ENCODE assay signal across 8 cellular contexts in genomic region chr22:19120829-19121630, GRCh38. TPM values are rescaled to one million over a fixed set of nuclear protein-coding genes. Genes with fewer than 3 reads are reported as not detected.
A peak's percentile ranks its signal among the peaks of the same experiment; 100 is the strongest.
DNase-seq lines count a peak whose midpoint lies in the region; ATAC-seq and TF ChIP-seq lines count a peak whose summit lies in the region.

No MANE protein-coding gene starts in this region.

- H3K36me3 ChIP-seq in Peyer's patch = no peaks in the 10 kb centered on the region

- no peak for TF ChIP-seq CTCF in Peyer's patch (IDR thresholded peaks at IDR 0.05)

- H3K4me3 ChIP-seq in Peyer's patch = peak overlapping the region; percentile 78 to 99 (median 82)
- H3K4me3 ChIP-seq in mononuclear cell (ENCODE audit: low read length) = peak overlapping the region; percentile 64

- H3K27me3 ChIP-seq in Peyer's patch (no peaks in the 10 kb centered on the region), mononuclear cell (ENCODE audit: insufficient read depth, low read length) (no peaks in the 10 kb centered on the region)

- ATAC-seq in HG03521 (IDR thresholded peaks at IDR 0.05; ENCODE audit: unreplicated experiment) = no peak

- H3K4me1 ChIP-seq in Peyer's patch = peaks cover 5 to 53% (median 34%) of the 10 kb centered on the region in 4 donors
- peaks cover 60% of the 10 kb centered on the region for H3K4me1 ChIP-seq in mononuclear cell (ENCODE audit: insufficient read depth, low read length)

- peak; percentile 73 to 87 for TF ChIP-seq POLR2A in Peyer's patch (IDR thresholded peaks at IDR 0.05)

- no peaks in the 10 kb centered on the region for H3K9me3 ChIP-seq in Peyer's patch
- no peaks in the 10 kb centered on the region for H3K9me3 ChIP-seq in mononuclear cell (ENCODE audit: low read depth, low read length)

- DNase-seq in stimulated activated CD4-positive, alpha-beta T cell treated with anti-CD3 and anti-CD28 coated beads, Interleukin-4, amount 100 ng/mL, for 1 hour = peak; percentile 42
- no peak for DNase-seq in stimulated activated CD4-positive, alpha-beta T cell treated with anti-CD3 and anti-CD28 coated beads, Interleukin-12 subunit alpha, Interleukin-12 subunit beta, amount 100 ng/mL, for 4 hours
- DNase-seq in Peyer's patch (peak in 2 of 3 donors; percentile 80 to 86), dermis blood vessel endothelial cell (peak; percentile 37), ecto neural progenitor cell (ENCODE audit: low spot score) (no peak)
- DNase-seq in activated CD4-positive, CD25-positive, alpha-beta regulatory T cell (lab: John Stamatoyannopoulos, UW) = no peak

- H3K27ac ChIP-seq in Peyer's patch = peak overlapping the region; percentile 93 to 97 (median 96)

RNA-seq across cellular contexts. Expression of gene DGCR2, which starts 1.2 kb away (rescaled TPM):
- 100 to 1,000 TPM in 1 of 4 donors, 10 to 100 TPM in 3; 49.5 to 101 (median 92.1) TPM for total RNA-seq in Peyer's patch
- total RNA-seq in dermis blood vessel endothelial cell = 56.2 and 71.2 TPM in 2 replicates
- total RNA-seq in mononuclear cell = 31.2 TPM

RNA-seq across cellular contexts. Expression of gene TSSK2, which starts 10.1 kb away (rescaled TPM):
- total RNA-seq in Peyer's patch = under 1 TPM in 1 of 4 donors, not detected in 3; 0.85 TPM
- total RNA-seq in dermis blood vessel endothelial cell = not detected in 2 replicates
- total RNA-seq in mononuclear cell = 0.21 TPM

RNA-seq across cellular contexts. Expression of gene ESS2, which starts 23.4 kb away (rescaled TPM):
- total RNA-seq in Peyer's patch (10 to 100 TPM; 10.1 to 36.3 (median 14.3) TPM), dermis blood vessel endothelial cell (12.7 and 14.6 TPM in 2 replicates), mononuclear cell (24.0 TPM)

RNA-seq across cellular contexts. Expression of gene GSC2, which starts 29.1 kb away (rescaled TPM):
- total RNA-seq in Peyer's patch (not detected), dermis blood vessel endothelial cell (not detected in 2 replicates), mononuclear cell (not detected)

RNA-seq across cellular contexts. Expression of gene SLC25A1, which starts 57.5 kb away (rescaled TPM):
- total RNA-seq in Peyer's patch = 100 to 1,000 TPM in 3 of 4 donors, 10 to 100 TPM in 1; 68.5 to 229 (median 185) TPM
- total RNA-seq in dermis blood vessel endothelial cell = 87.3 and 175 TPM in 2 replicates
- 12.4 TPM for total RNA-seq in mononuclear cell

Comparison
In these comparisons a context has a peak if more than half of its experiments do, and no peak if none do; other contexts are left out.
1. DNase-seq: peak in stimulated activated CD4-positive, alpha-beta T cell treated with anti-CD3 and anti-CD28 coated beads, Interleukin-4, amount 100 ng/mL, for 1 hour (single experiment), Peyer's patch (2 of 3) and dermis blood vessel endothelial cell (single experiment); none in stimulated activated CD4-positive, alpha-beta T cell treated with anti-CD3 and anti-CD28 coated beads, Interleukin-12 subunit alpha, Interleukin-12 subunit beta, amount 100 ng/mL, for 4 hours (single experiment), ecto neural progenitor cell (single experiment) and activated CD4-positive, CD25-positive, alpha-beta regulatory T cell (0 of 4).